In genomic region chr11:62269654-62270278, GRCh38 we compare ENCODE assay signal across 12 cellular contexts. TPM values are rescaled to one million over a fixed set of nuclear protein-coding genes. Genes with fewer than 3 reads are reported as not detected.
DNase-seq lines count a peak whose midpoint lies in the region; ATAC-seq and TF ChIP-seq lines count a peak whose summit lies in the region.
"Had no signal": no experiment of that assay in that cellular context is flagged by ENCODE, and none has a peak within 500 bp of the region (broad histone marks: within the 10 kb centered on the region; RNA-seq: fewer than 3 reads in every experiment).

Gene SCGB2A2 (plus strand): TSS chr11:62270158. CDS start chr11:62270217, 59 bp downstream.

- TF ChIP-seq CTCF in 22Rv1 (IDR thresholded peaks at IDR 0.05) (peak; percentile 77), GM12864 (IDR thresholded peaks at IDR 0.05; ENCODE audit: low read depth, low read length, missing control alignments) (peak; percentile 40), Panc1 (IDR thresholded peaks at IDR 0.05) (peak; percentile 60), foreskin keratinocyte (conservative IDR thresholded peaks at IDR 0.05) (peak; percentile 50), mesothelial cell of epicardium (IDR thresholded peaks at IDR 0.05; ENCODE audit: unreplicated experiment) (no peak)

- H3K4me1 ChIP-seq in Panc1 (ENCODE audit: control insufficient read depth, insufficient read depth, low read length) (no peaks in the 10 kb centered on the region), foreskin keratinocyte (no peaks in the 10 kb centered on the region)

- CTCF ChIA-PET in Panc1 (lab: Charles Lee) = no interaction called here

- no peaks in the 10 kb centered on the region for H3K9me3 Mint-ChIP-seq in mesothelial cell of epicardium
- H3K9me3 Mint-ChIP-seq: nephron progenitor cell; stimulated activated memory B cell treated with anti-CD40 and anti-IgM and Interleukin-4, amounts not matched to agents 10 μg/mL and 1 μg/mL and 100 μg/mL, for 72 hours had no signal

- H3K27ac ChIP-seq in 22Rv1 = no peak within 1 kb of the TSS
- no peak within 1 kb of the TSS for H3K27ac ChIP-seq in Panc1 (ENCODE audit: low read length)
- no peak within 1 kb of the TSS for H3K27ac ChIP-seq in foreskin keratinocyte

- in situ Hi-C loops in Panc1 (cut with HindIII; ENCODE audit: low pct_unique_long_range_greater_than_20kb, low sequenced_read_pairs) = no loop called here

- BruUV-seq in Panc1 (replicated peaks; lab: Mats Ljungman, UMichigan) = no TSS peak

- ATAC-seq in Panc1 (0 out of 2 replicates have a peak, but pooled peaks have one; percentile 68), foreskin keratinocyte (peak; percentile 46)
- ATAC-seq: stimulated activated memory B cell treated with anti-CD40 and anti-IgM and Interleukin-4, amounts not matched to agents 10 μg/mL and 1 μg/mL and 100 μg/mL, for 72 hours had no signal

- DNase-seq in GM12864 (ENCODE audit: low read depth) (no peak), Panc1 (ENCODE audit: low read depth, low spot score) (no peak), foreskin keratinocyte (peak in 1 of 2 donors; percentile 33), NCI-H526 treated with DMSO at 0.1 percent for 48 hours (lab: John Stamatoyannopoulos, UW) (no peak), mesothelial cell of epicardium (ENCODE audit: low spot score in 2 of 2, unreplicated experiment in 2 of 2) (no peak), NOMO-1 (lab: John Stamatoyannopoulos, UW; ENCODE audit: unreplicated experiment in 2 of 2) (no peak), KG1 (lab: John Stamatoyannopoulos, UW) (no peak)
- DNase-seq: C1 segment of cervical spinal cord, nephron progenitor cell, T-helper 1 cell had no signal

- H3K4me1 Mint-ChIP-seq in mesothelial cell of epicardium = no peaks in the 10 kb centered on the region
- H3K4me1 Mint-ChIP-seq: nephron progenitor cell; stimulated activated memory B cell treated with anti-CD40 and anti-IgM and Interleukin-4, amounts not matched to agents 10 μg/mL and 1 μg/mL and 100 μg/mL, for 72 hours had no signal

- no peaks in the 10 kb centered on the region for H3K9me3 ChIP-seq in Panc1 (ENCODE audit: control insufficient read depth, insufficient read depth, low read depth, low read length)

- intact Hi-C loops in Panc1 (cut with micrococcal nuclease; ENCODE audit: unreplicated experiment) = no loop called here

- H3K36me3 Mint-ChIP-seq in mesothelial cell of epicardium = no peaks in the 10 kb centered on the region
- H3K36me3 Mint-ChIP-seq: stimulated activated memory B cell treated with anti-CD40 and anti-IgM and Interleukin-4, amounts not matched to agents 10 μg/mL and 1 μg/mL and 100 μg/mL, for 72 hours had no signal

- H3K4me3 Mint-ChIP-seq in mesothelial cell of epicardium = no peak within 1 kb of the TSS
- H3K4me3 Mint-ChIP-seq: nephron progenitor cell; stimulated activated memory B cell treated with anti-CD40 and anti-IgM and Interleukin-4, amounts not matched to agents 10 μg/mL and 1 μg/mL and 100 μg/mL, for 72 hours had no signal

- H3K4me3 ChIP-seq in GM12864 (ENCODE audit: low read depth, low read length) = no peak within 1 kb of the TSS
- H3K4me3 ChIP-seq in Panc1 (ENCODE audit: low read depth in 2 of 2, low read length in 2 of 2) = no peak within 1 kb of the TSS

- H3K36me3 ChIP-seq in Panc1 (ENCODE audit: control insufficient read depth, insufficient read depth, low read length) = no peaks in the 10 kb centered on the region

- peaks cover 43% of the 10 kb centered on the region for H3K27me3 Mint-ChIP-seq in mesothelial cell of epicardium (ENCODE audit: low read depth)

- no peak within 1 kb of the TSS for H3K27ac Mint-ChIP-seq in mesothelial cell of epicardium
- H3K27ac Mint-ChIP-seq: nephron progenitor cell; stimulated activated memory B cell treated with anti-CD40 and anti-IgM and Interleukin-4, amounts not matched to agents 10 μg/mL and 1 μg/mL and 100 μg/mL, for 72 hours had no signal

- POLR2A ChIA-PET in Panc1 (lab: Charles Lee) = no interaction called here

- H3K27me3 ChIP-seq in Panc1 (ENCODE audit: control insufficient read depth, insufficient read depth, low read length) (no peaks in the 10 kb centered on the region), foreskin keratinocyte (peaks cover 14% of the 10 kb centered on the region)

RNA-seq across cellular contexts. Expression of gene SCGB2A2, which starts in this region (rescaled TPM):
- total RNA-seq in Panc1 (2021; ENCODE audit: unreplicated experiment) = not detected
- polyA plus RNA-seq in Panc1 (2012; ENCODE audit: insufficient read length) = not detected
- total RNA-seq in foreskin keratinocyte = not detected in 2 replicates
- polyA plus RNA-seq in foreskin keratinocyte = not detected in 2 replicates
- not detected in 3 replicates for total RNA-seq in mesothelial cell of epicardium

Comparison
In these comparisons a context has a peak if more than half of its experiments do, and no peak if none do; other contexts are left out.
1. Peak in ATAC-seq in Panc1; RNA of the gene not detected or under 1 TPM.
2. Peak in ATAC-seq in foreskin keratinocyte; RNA of the gene not detected or under 1 TPM.